1 cellular context compared by ENCODE assay signal in the genomic region with DNA sequence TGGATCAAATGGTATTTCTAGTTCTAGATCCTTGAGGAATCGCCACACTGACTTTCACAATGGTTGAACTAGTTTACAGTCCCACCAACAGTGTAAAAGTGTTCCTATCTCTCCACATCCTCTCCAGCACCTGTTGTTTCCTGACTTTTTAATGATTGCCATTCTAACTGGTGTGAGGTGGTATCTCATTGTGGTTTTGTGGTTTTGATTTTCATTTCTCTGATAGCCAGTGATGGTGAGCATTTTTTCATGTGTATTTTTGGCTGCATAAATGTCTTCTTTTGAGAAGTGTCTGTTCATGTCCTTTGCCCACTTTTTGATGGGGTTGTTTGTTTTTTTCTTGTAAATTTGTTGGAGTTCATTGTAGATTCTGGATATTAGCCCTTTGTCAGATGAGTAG.
TF ChIP-seq lines count a peak whose summit lies in the region.

No MANE protein-coding gene starts in this region.

TF ChIP-seq in K562, 482 proteins besides CTCF, POLR2A, EP300 and RAD21 (continued from another document):
- TF ChIP-seq ESRRA (IDR thresholded peaks at IDR 0.05; ENCODE audit: borderline replicate concordance, low read depth), result peak; percentile 39; the same call in 1 of the 2 replicates
TF ChIP-seq in K562: peak in this region for 7; not testable (repeated sequence) for 475.
